In the genomic region with DNA sequence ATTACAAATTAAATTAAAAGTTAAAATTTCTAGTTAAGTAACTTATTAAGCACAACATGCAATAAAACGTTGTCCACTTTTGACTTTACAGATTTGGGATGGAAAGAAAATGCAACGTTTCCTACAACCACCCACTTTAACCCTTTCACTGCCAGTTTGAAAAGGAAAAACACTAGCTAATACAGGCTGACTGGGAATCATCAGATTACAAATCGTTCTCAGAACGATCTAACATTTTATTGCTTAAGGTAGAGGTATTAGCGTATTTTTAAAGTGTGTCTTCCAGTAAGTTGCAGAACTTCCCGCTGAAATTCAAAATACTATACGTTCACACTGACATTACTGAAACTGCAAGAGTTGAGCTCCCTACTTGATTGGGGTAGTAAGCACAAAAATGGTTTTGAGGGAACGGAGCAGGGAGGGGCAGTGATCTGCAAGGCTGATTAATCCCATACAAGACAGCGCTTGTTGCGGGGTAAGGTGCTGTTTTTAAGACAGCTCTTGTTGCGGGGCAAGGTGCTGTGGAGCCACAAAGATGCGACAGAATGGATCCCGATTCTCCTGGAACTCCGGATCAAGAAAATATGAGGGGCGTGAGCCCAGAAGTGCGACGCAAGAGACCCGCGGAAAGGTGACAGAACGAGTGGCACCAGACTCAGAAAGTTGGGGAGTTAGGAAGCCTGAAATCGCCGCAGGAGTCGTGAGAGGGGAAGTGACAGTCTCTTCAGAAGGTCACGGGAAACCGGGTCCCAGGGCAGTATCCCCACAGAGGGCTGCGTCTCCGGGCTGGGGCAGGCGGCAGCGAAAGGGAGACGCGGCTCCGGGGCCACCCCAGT, we compare ENCODE assay signal across 8 cellular contexts. TPM values are rescaled to one million over a fixed set of nuclear protein-coding genes. Genes with fewer than 3 reads are reported as not detected.
DNase-seq lines count a peak whose midpoint lies in the region; ATAC-seq and TF ChIP-seq lines count a peak whose summit lies in the region.

No MANE protein-coding gene starts in this region.

- H3K27ac Mint-ChIP-seq in activated T-helper 2 cell treated with anti-CD3 and anti-CD28 coated beads, Interferon-gamma antibody, Interleukin-2, Interleukin-4, amounts not matched to agents 10 μg/mL and 5 μg/mL and 100 μg/mL, durations not matched to agents 14 hours and 24 hours and 36 hours = peak overlapping the region; percentile 98

- peak; percentile 32 for ATAC-seq in HG02588 (IDR thresholded peaks at IDR 0.05; ENCODE audit: unreplicated experiment)

- peak; percentile 4 for DNase-seq in stimulated activated CD4-positive, alpha-beta T cell treated with anti-CD3 and anti-CD28 coated beads, Interleukin-4, amount 100 ng/mL, for 1 hour
- DNase-seq in stimulated activated CD4-positive, alpha-beta T cell treated with anti-CD3 and anti-CD28 coated beads, Interleukin-15, amount 100 ng/mL, for 24 hours = no peak
- DNase-seq in NAMALWA (ENCODE audit: low spot score) = peak; percentile 64
- no peak for DNase-seq in activated T-helper 2 cell treated with anti-CD3 and anti-CD28 coated beads, Interferon-gamma antibody, Interleukin-2, Interleukin-4, amounts not matched to agents 10 μg/mL and 5 μg/mL and 100 μg/mL, durations not matched to agents 14 hours and 24 hours and 36 hours (ENCODE audit: low spot score)
- peak; percentile 25 to 40 for DNase-seq in cardiac muscle cell (ENCODE audit: low read depth in 1 of 2, low spot score in 1 of 2)
- peak; percentile 67 for DNase-seq in pons (ENCODE audit: low spot score)
- no peak for DNase-seq in effector CD4-positive, alpha-beta T cell

- peaks cover 15% of the 10 kb centered on the region for H3K4me1 ChIP-seq in cardiac muscle cell (ENCODE audit: low read depth)

- peaks cover 17% of the 10 kb centered on the region for H3K36me3 Mint-ChIP-seq in activated T-helper 2 cell treated with anti-CD3 and anti-CD28 coated beads, Interferon-gamma antibody, Interleukin-2, Interleukin-4, amounts not matched to agents 10 μg/mL and 5 μg/mL and 100 μg/mL, durations not matched to agents 14 hours and 24 hours and 36 hours (ENCODE audit: low read depth)

- no peaks in the 10 kb centered on the region for H3K9me3 Mint-ChIP-seq in activated T-helper 2 cell treated with anti-CD3 and anti-CD28 coated beads, Interferon-gamma antibody, Interleukin-2, Interleukin-4, amounts not matched to agents 10 μg/mL and 5 μg/mL and 100 μg/mL, durations not matched to agents 14 hours and 24 hours and 36 hours

- H3K36me3 ChIP-seq in cardiac muscle cell = no peaks in the 10 kb centered on the region

- H3K4me3 ChIP-seq in cardiac muscle cell = peak overlapping the region; percentile 93

- H3K4me1 Mint-ChIP-seq in activated T-helper 2 cell treated with anti-CD3 and anti-CD28 coated beads, Interferon-gamma antibody, Interleukin-2, Interleukin-4, amounts not matched to agents 10 μg/mL and 5 μg/mL and 100 μg/mL, durations not matched to agents 14 hours and 24 hours and 36 hours (ENCODE audit: low read depth) = peaks cover 47% of the 10 kb centered on the region

- no peaks in the 10 kb centered on the region for H3K27me3 ChIP-seq in cardiac muscle cell

- H3K27ac ChIP-seq in cardiac muscle cell = peak overlapping the region; percentile 99

- no peaks in the 10 kb centered on the region for H3K27me3 Mint-ChIP-seq in activated T-helper 2 cell treated with anti-CD3 and anti-CD28 coated beads, Interferon-gamma antibody, Interleukin-2, Interleukin-4, amounts not matched to agents 10 μg/mL and 5 μg/mL and 100 μg/mL, durations not matched to agents 14 hours and 24 hours and 36 hours (ENCODE audit: low read depth)

- H3K4me3 Mint-ChIP-seq in activated T-helper 2 cell treated with anti-CD3 and anti-CD28 coated beads, Interferon-gamma antibody, Interleukin-2, Interleukin-4, amounts not matched to agents 10 μg/mL and 5 μg/mL and 100 μg/mL, durations not matched to agents 14 hours and 24 hours and 36 hours (ENCODE audit: low read depth) = peak overlapping the region; percentile 99

- no peaks in the 10 kb centered on the region for H3K9me3 ChIP-seq in cardiac muscle cell (ENCODE audit: low read depth)

- intact Hi-C loops in activated T-helper 2 cell treated with anti-CD3 and anti-CD28 coated beads, Interferon-gamma antibody, Interleukin-2, Interleukin-4, amounts not matched to agents 10 μg/mL and 5 μg/mL and 100 μg/mL, durations not matched to agents 14 hours and 24 hours and 36 hours (cut with micrococcal nuclease) = loop anchor here (2.0 to 5.0 kb wide), 5 partner anchors 55 to 177 kb away; a partner anchor contains a TSS

- no peak for TF ChIP-seq CTCF in cardiac muscle cell (IDR thresholded peaks at IDR 0.05; ENCODE audit: low read depth, low read length)

RNA-seq across cellular contexts. Expression of a gene that starts 0.6 kb away (rescaled TPM):
- total RNA-seq in activated T-helper 2 cell treated with anti-CD3 and anti-CD28 coated beads, Interferon-gamma antibody, Interleukin-2, Interleukin-4, amounts not matched to agents 10 μg/mL and 5 μg/mL and 100 μg/mL, durations not matched to agents 14 hours and 24 hours and 36 hours = 134 and 137 TPM in 2 replicates
- 149 and 154 TPM in 2 replicates for total RNA-seq in cardiac muscle cell
- polyA plus RNA-seq in cardiac muscle cell = 197 and 223 TPM in 2 replicates

RNA-seq across cellular contexts. Expression of a gene that starts 0.9 kb away (rescaled TPM):
- 104 and 108 TPM in 2 replicates for total RNA-seq in activated T-helper 2 cell treated with anti-CD3 and anti-CD28 coated beads, Interferon-gamma antibody, Interleukin-2, Interleukin-4, amounts not matched to agents 10 μg/mL and 5 μg/mL and 100 μg/mL, durations not matched to agents 14 hours and 24 hours and 36 hours
- total RNA-seq in cardiac muscle cell = 108 and 118 TPM in 2 replicates
- polyA plus RNA-seq in cardiac muscle cell = 189 and 229 TPM in 2 replicates

Comparison
In these comparisons a context has a peak if more than half of its experiments do, and no peak if none do; other contexts are left out.
1. DNase-seq: peak in stimulated activated CD4-positive, alpha-beta T cell treated with anti-CD3 and anti-CD28 coated beads, Interleukin-4, amount 100 ng/mL, for 1 hour (single experiment), NAMALWA (single experiment), cardiac muscle cell (2 of 2) and pons (single experiment); none in stimulated activated CD4-positive, alpha-beta T cell treated with anti-CD3 and anti-CD28 coated beads, Interleukin-15, amount 100 ng/mL, for 24 hours (single experiment), activated T-helper 2 cell treated with anti-CD3 and anti-CD28 coated beads, Interferon-gamma antibody, Interleukin-2, Interleukin-4, amounts not matched to agents 10 μg/mL and 5 μg/mL and 100 μg/mL, durations not matched to agents 14 hours and 24 hours and 36 hours (single experiment) and effector CD4-positive, alpha-beta T cell (single experiment).